ENCODE assay signal across 8 cellular contexts in genomic region chr4:137124278-137124932, GRCh38.
DNase-seq lines count a peak whose midpoint lies in the region; ATAC-seq and TF ChIP-seq lines count a peak whose summit lies in the region.

No MANE protein-coding gene starts in this region.

- no peaks in the 10 kb centered on the region for H3K4me1 Mint-ChIP-seq in endothelial cell (ENCODE audit: unreplicated experiment)

- CTCF ChIA-PET in OCI-LY7 (lab: Charles Lee; ENCODE audit: unreplicated experiment), result no interaction called here

- H4K20me1 ChIP-seq in DOHH2 (ENCODE audit: control insufficient read depth, insufficient read depth, low read depth, low read length) (no peaks in the 10 kb centered on the region), OCI-LY7 (ENCODE audit: insufficient read depth, low read length) (no peaks in the 10 kb centered on the region)

- H3K4me1 ChIP-seq in DOHH2 (ENCODE audit: control insufficient read depth, low read length) (no peaks in the 10 kb centered on the region), OCI-LY7 (ENCODE audit: insufficient read depth, low read length, poor library complexity, severe bottlenecking) (no peaks in the 10 kb centered on the region), muscle layer of duodenum (ENCODE audit: control insufficient read depth in 1 of 2, insufficient read depth in 2 of 2, low read length in 2 of 2) (no peaks in the 10 kb centered on the region)

- H3K4me3 Mint-ChIP-seq in endothelial cell (ENCODE audit: unreplicated experiment), result no peak overlapping the region

- intact Hi-C loops in OCI-LY7 (cut with micrococcal nuclease; ENCODE audit: unreplicated experiment), result no loop called here

- BruUV-seq in OCI-LY7 (replicated peaks; lab: Mats Ljungman, UMichigan), result no TSS peak

- no peaks in the 10 kb centered on the region for H3K36me3 ChIP-seq in DOHH2 (ENCODE audit: control insufficient read depth, low read length)
- H3K36me3 ChIP-seq in OCI-LY7 (ENCODE audit: insufficient read depth, low read length), result no peaks in the 10 kb centered on the region
- no peaks in the 10 kb centered on the region for H3K36me3 ChIP-seq in muscle layer of duodenum (ENCODE audit: control insufficient read depth in 1 of 2, insufficient read depth in 2 of 2, low read length in 2 of 2)

- POLR2A ChIA-PET in OCI-LY7 (lab: Charles Lee), result no interaction called here

- ATAC-seq in GM21786 (IDR thresholded peaks at IDR 0.05; ENCODE audit: unreplicated experiment), result peak; percentile 90
- ATAC-seq in GM21737 (IDR thresholded peaks at IDR 0.05; ENCODE audit: unreplicated experiment), result no peak

- H3K4me2 ChIP-seq in DOHH2 (ENCODE audit: low read length), result no peak overlapping the region
- H3K4me2 ChIP-seq in OCI-LY7 (ENCODE audit: low read length), result no peak overlapping the region

- H2AFZ ChIP-seq in OCI-LY7 (ENCODE audit: low read length), result no peak overlapping the region

- TF ChIP-seq CTCF in DOHH2 (IDR thresholded peaks at IDR 0.05; ENCODE audit: low read depth, low read length, poor library complexity, severe bottlenecking) (peak; percentile 47), OCI-LY7 (conservative IDR thresholded peaks at IDR 0.05; ENCODE audit: low read length) (peak; percentile 76), endothelial cell (IDR thresholded peaks at IDR 0.05; ENCODE audit: unreplicated experiment) (peak; percentile 22)

- peaks cover 2% of the 10 kb centered on the region for H3K27me3 Mint-ChIP-seq in endothelial cell (ENCODE audit: unreplicated experiment)

- H3K27me3 ChIP-seq in DOHH2 (ENCODE audit: control insufficient read depth, low read length) (no peaks in the 10 kb centered on the region), muscle layer of duodenum (ENCODE audit: low read depth, low read length) (no peaks in the 10 kb centered on the region)

- H3K9me2 ChIP-seq in DOHH2 (replicated peaks; ENCODE audit: control insufficient read depth, low read length) (no peaks in the 10 kb centered on the region), OCI-LY7 (ENCODE audit: insufficient read depth, low read length) (no peaks in the 10 kb centered on the region)

- H3K9me3 Mint-ChIP-seq in endothelial cell (ENCODE audit: unreplicated experiment), result no peaks in the 10 kb centered on the region

- H3K9me3 ChIP-seq in DOHH2 (ENCODE audit: control insufficient read depth, insufficient read depth, low read length) (no peaks in the 10 kb centered on the region), OCI-LY7 (ENCODE audit: low read length) (no peaks in the 10 kb centered on the region), muscle layer of duodenum (ENCODE audit: control insufficient read depth in 1 of 2, low read length in 2 of 2) (no peaks in the 10 kb centered on the region)

- peak; percentile 25 for DNase-seq in OCI-LY7 (ENCODE audit: low spot score)
- no peak for DNase-seq in endothelial cell (ENCODE audit: low spot score)
- no peak for DNase-seq in activated CD4-positive, alpha-beta T cell treated with anti-CD3 and anti-CD28 coated beads for 1 hour

- H3K4me3 ChIP-seq in DOHH2 (ENCODE audit: low read length), result no peak overlapping the region
- no peak overlapping the region for H3K4me3 ChIP-seq in OCI-LY7 (ENCODE audit: low read depth, low read length, poor library complexity, severe bottlenecking)
- H3K4me3 ChIP-seq in muscle layer of duodenum (ENCODE audit: low read depth in 1 of 2, low read length in 2 of 2), result peak overlapping the region; percentile 52 to 71

- H3K27ac Mint-ChIP-seq in endothelial cell (ENCODE audit: unreplicated experiment), result no peak overlapping the region

- H3K79me2 ChIP-seq in DOHH2 (ENCODE audit: control insufficient read depth, low read length), result no peaks in the 10 kb centered on the region
- no peaks in the 10 kb centered on the region for H3K79me2 ChIP-seq in OCI-LY7 (ENCODE audit: insufficient read depth, low read depth, low read length)

- TF ChIP-seq EP300 in Ishikawa (IDR thresholded peaks at IDR 0.05; ENCODE audit: borderline replicate concordance), result no peak

- H3K27ac ChIP-seq in DOHH2 (ENCODE audit: low read depth, low read length), result no peak overlapping the region
- H3K27ac ChIP-seq in OCI-LY7 (ENCODE audit: low read depth, low read length, poor library complexity, severe bottlenecking), result no peak overlapping the region
- H3K27ac ChIP-seq in muscle layer of duodenum (ENCODE audit: low read length), result no peak overlapping the region

- H3F3A ChIP-seq in DOHH2 (ENCODE audit: control insufficient read depth, insufficient read depth), result no peaks in the 10 kb centered on the region

- peak; percentile 84 for TF ChIP-seq RAD21 in Ishikawa (IDR thresholded peaks at IDR 0.05; ENCODE audit: low read depth)

- no peaks in the 10 kb centered on the region for H3K36me3 Mint-ChIP-seq in endothelial cell (ENCODE audit: low read depth, unreplicated experiment)

TF ChIP-seq in Ishikawa, 13 proteins besides CTCF, POLR2A, EP300 and RAD21:
- TF ChIP-seq ZBTB7A (IDR thresholded peaks at IDR 0.05; ENCODE audit: low read depth), result no peak
- TF ChIP-seq TEAD4 (IDR thresholded peaks at IDR 0.05), result no peak
- TF ChIP-seq MAX (IDR thresholded peaks at IDR 0.05), result no peak
- TF ChIP-seq USF1 (IDR thresholded peaks at IDR 0.05), result no peak
- TF ChIP-seq CEBPB (IDR thresholded peaks at IDR 0.05), result no peak
- no peak for TF ChIP-seq YY1 (IDR thresholded peaks at IDR 0.05; ENCODE audit: low read depth)
- TF ChIP-seq REST (IDR thresholded peaks at IDR 0.05; ENCODE audit: low read depth), result no peak

Comparison
In these comparisons a context has a peak if more than half of its experiments do, and no peak if none do; other contexts are left out.
1. H3K4me3 ChIP-seq: peak in muscle layer of duodenum (2 of 2); none in DOHH2 (single experiment) and OCI-LY7 (single experiment).
2. CTCF ChIP-seq: peak in every context shown above with its lines; median percentile 76 in OCI-LY7; 47 in DOHH2; 22 in endothelial cell.